In genomic region chr6:130406935-130407532, GRCh38 we compare ENCODE assay signal across 12 cellular contexts. TPM values are rescaled to one million over a fixed set of nuclear protein-coding genes. Genes with fewer than 3 reads are reported as not detected.
"Had no signal": no experiment of that assay in that cellular context is flagged by ENCODE, and none has a peak within 500 bp of the region (broad histone marks: within the 10 kb centered on the region; RNA-seq: fewer than 3 reads in every experiment).

No MANE protein-coding gene starts in this region.

- H3K27ac ChIP-seq: dorsolateral prefrontal cortex, esophagus muscularis mucosa, heart left ventricle, left ventricle myocardium inferior, tibial artery had no signal

- H3K36me3 Mint-ChIP-seq: activated CD4-positive, alpha-beta memory T cell treated with anti-CD3 and anti-CD28 coated beads for 36 hours; stimulated activated memory B cell treated with anti-CD40 and anti-IgM and Interleukin-4, amounts not matched to agents 10 μg/mL and 1 μg/mL and 100 μg/mL, for 72 hours had no signal

- H3K4me1 ChIP-seq: esophagus muscularis mucosa, heart left ventricle, left ventricle myocardium inferior, tibial artery had no signal

- H3K4me1 Mint-ChIP-seq: activated naive CD8-positive, alpha-beta T cell treated with anti-CD3 and anti-CD28 coated beads, Interleukin-2, amount 50 U/mL, for 24 hours; stimulated activated memory B cell treated with anti-CD40 and anti-IgM and Interleukin-4, amounts not matched to agents 10 μg/mL and 1 μg/mL and 100 μg/mL, for 72 hours had no signal

- H3K4me3 Mint-ChIP-seq: activated CD4-positive, alpha-beta memory T cell treated with anti-CD3 and anti-CD28 coated beads for 36 hours; activated naive CD8-positive, alpha-beta T cell treated with anti-CD3 and anti-CD28 coated beads, Interleukin-2, amount 50 U/mL, for 24 hours; stimulated activated memory B cell treated with anti-CD40 and anti-IgM and Interleukin-4, amounts not matched to agents 10 μg/mL and 1 μg/mL and 100 μg/mL, for 72 hours had no signal

- ATAC-seq: activated naive CD8-positive, alpha-beta T cell treated with anti-CD3 and anti-CD28 coated beads, Interleukin-2, amount 50 U/mL, for 24 hours; heart left ventricle; stimulated activated memory B cell treated with anti-CD40 and anti-IgM and Interleukin-4, amounts not matched to agents 10 μg/mL and 1 μg/mL and 100 μg/mL, for 72 hours had no signal

- H3K4me3 ChIP-seq: dorsolateral prefrontal cortex, esophagus muscularis mucosa, heart left ventricle, left ventricle myocardium inferior, tibial artery had no signal

- DNase-seq: activated CD4-positive, alpha-beta memory T cell treated with anti-CD3 and anti-CD28 coated beads for 36 hours; activated naive CD8-positive, alpha-beta T cell treated with anti-CD3 and anti-CD28 coated beads, Interleukin-2, amount 50 U/mL, for 24 hours; dorsolateral prefrontal cortex; heart left ventricle; kidney; left ventricle myocardium inferior; posterior cingulate gyrus; SW 1271; T1000; tibial artery had no signal

- H3K27me3 Mint-ChIP-seq: activated CD4-positive, alpha-beta memory T cell treated with anti-CD3 and anti-CD28 coated beads for 36 hours; activated naive CD8-positive, alpha-beta T cell treated with anti-CD3 and anti-CD28 coated beads, Interleukin-2, amount 50 U/mL, for 24 hours had no signal

- H3K9me3 ChIP-seq: esophagus muscularis mucosa, tibial artery had no signal

- H3K27ac Mint-ChIP-seq: activated CD4-positive, alpha-beta memory T cell treated with anti-CD3 and anti-CD28 coated beads for 36 hours; activated naive CD8-positive, alpha-beta T cell treated with anti-CD3 and anti-CD28 coated beads, Interleukin-2, amount 50 U/mL, for 24 hours; stimulated activated memory B cell treated with anti-CD40 and anti-IgM and Interleukin-4, amounts not matched to agents 10 μg/mL and 1 μg/mL and 100 μg/mL, for 72 hours had no signal

- H3K9me3 Mint-ChIP-seq: activated CD4-positive, alpha-beta memory T cell treated with anti-CD3 and anti-CD28 coated beads for 36 hours; activated naive CD8-positive, alpha-beta T cell treated with anti-CD3 and anti-CD28 coated beads, Interleukin-2, amount 50 U/mL, for 24 hours; stimulated activated memory B cell treated with anti-CD40 and anti-IgM and Interleukin-4, amounts not matched to agents 10 μg/mL and 1 μg/mL and 100 μg/mL, for 72 hours had no signal

- H3K36me3 ChIP-seq: esophagus muscularis mucosa, heart left ventricle, left ventricle myocardium inferior, tibial artery had no signal

- H3K27me3 ChIP-seq: esophagus muscularis mucosa, tibial artery had no signal

RNA-seq across cellular contexts. Expression of gene TMEM200A, which starts 41.2 kb away (rescaled TPM):
- total RNA-seq: left ventricle myocardium inferior had no signal
